1 cellular context compared by ENCODE assay signal in the genomic region with DNA sequence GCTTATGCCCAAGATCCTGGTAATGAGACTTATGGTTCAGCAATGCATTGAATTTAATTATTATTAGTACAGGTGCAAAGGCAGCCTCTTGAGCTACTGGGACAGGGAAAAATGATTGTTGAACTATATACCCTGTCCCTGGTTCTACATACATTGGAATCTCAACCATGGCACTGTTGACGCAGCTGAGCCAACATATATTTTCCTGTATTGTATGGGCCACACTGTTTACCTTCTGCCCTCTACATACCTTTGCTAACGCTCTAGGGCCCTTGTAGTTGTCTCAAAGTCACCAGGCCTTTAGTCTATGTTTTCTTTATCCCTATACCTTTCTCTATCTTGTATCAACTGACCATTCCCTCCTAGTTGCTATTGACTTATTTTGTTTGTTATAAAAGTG.
A peak's percentile ranks its signal among the peaks of the same experiment; 100 is the strongest.
TF ChIP-seq lines count a peak whose summit lies in the region.

No MANE protein-coding gene starts in this region.

TF ChIP-seq in HepG2, 621 proteins besides CTCF, POLR2A, EP300 and RAD21 (continued from another document and continues in another):
- TF ChIP-seq GABPA (IDR thresholded peaks at IDR 0.05; ENCODE audit: low read depth, low read length): no peak
- TF ChIP-seq GABPA (CRISPR knock-in tag; IDR thresholded peaks at IDR 0.05; ENCODE audit: low read depth): no peak
- TF ChIP-seq KLF6 (CRISPR knock-in tag; IDR thresholded peaks at IDR 0.05): no peak
- TF ChIP-seq, protein P1, sequence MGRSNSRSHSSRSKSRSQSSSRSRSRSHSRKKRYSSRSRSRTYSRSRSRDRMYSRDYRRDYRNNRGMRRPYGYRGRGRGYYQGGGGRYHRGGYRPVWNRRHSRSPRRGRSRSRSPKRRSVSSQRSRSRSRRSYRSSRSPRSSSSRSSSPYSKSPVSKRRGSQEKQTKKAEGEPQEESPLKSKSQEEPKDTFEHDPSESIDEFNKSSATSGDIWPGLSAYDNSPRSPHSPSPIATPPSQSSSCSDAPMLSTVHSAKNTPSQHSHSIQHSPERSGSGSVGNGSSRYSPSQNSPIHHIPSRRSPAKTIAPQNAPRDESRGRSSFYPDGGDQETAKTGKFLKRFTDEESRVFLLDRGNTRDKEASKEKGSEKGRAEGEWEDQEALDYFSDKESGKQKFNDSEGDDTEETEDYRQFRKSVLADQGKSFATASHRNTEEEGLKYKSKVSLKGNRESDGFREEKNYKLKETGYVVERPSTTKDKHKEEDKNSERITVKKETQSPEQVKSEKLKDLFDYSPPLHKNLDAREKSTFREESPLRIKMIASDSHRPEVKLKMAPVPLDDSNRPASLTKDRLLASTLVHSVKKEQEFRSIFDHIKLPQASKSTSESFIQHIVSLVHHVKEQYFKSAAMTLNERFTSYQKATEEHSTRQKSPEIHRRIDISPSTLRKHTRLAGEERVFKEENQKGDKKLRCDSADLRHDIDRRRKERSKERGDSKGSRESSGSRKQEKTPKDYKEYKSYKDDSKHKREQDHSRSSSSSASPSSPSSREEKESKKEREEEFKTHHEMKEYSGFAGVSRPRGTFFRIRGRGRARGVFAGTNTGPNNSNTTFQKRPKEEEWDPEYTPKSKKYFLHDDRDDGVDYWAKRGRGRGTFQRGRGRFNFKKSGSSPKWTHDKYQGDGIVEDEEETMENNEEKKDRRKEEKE (IDR thresholded peaks at IDR 0.05): no peak
- no peak for TF ChIP-seq ZNF556 (CRISPR knock-in tag; IDR thresholded peaks at IDR 0.05; ENCODE audit: borderline replicate concordance)
- no peak for TF ChIP-seq NFYC (CRISPR knock-in tag; IDR thresholded peaks at IDR 0.05)
- no peak for TF ChIP-seq TBP (CRISPR knock-in tag; IDR thresholded peaks at IDR 0.05)
- TF ChIP-seq ZNF609 (CRISPR knock-in tag; IDR thresholded peaks at IDR 0.05; ENCODE audit: borderline replicate concordance): peak; percentile 57; the same call in 1 of the 2 replicates
- TF ChIP-seq DPF2 (CRISPR knock-in tag; IDR thresholded peaks at IDR 0.05; ENCODE audit: borderline replicate concordance, low read depth): no peak
- no peak for TF ChIP-seq ZNF460 (CRISPR knock-in tag; IDR thresholded peaks at IDR 0.05; ENCODE audit: borderline replicate concordance)
- TF ChIP-seq JARID2 (CRISPR knock-in tag; IDR thresholded peaks at IDR 0.05; ENCODE audit: insufficient replicate concordance): no peak
- peak; percentile 33; the same call in 1 of the 2 replicates for TF ChIP-seq SOX13 (IDR thresholded peaks at IDR 0.05)
- TF ChIP-seq SOX13 (CRISPR knock-in tag; conservative IDR thresholded peaks at IDR 0.05 in 1 of 2, IDR thresholded peaks at IDR 0.05 in 1 of 2): peak in 1 of 2 experiments; percentile 89; a peak in 2 of 4 replicates
- TF ChIP-seq, protein P2, sequence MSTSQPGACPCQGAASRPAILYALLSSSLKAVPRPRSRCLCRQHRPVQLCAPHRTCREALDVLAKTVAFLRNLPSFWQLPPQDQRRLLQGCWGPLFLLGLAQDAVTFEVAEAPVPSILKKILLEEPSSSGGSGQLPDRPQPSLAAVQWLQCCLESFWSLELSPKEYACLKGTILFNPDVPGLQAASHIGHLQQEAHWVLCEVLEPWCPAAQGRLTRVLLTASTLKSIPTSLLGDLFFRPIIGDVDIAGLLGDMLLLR (CRISPR knock-in tag; IDR thresholded peaks at IDR 0.05): no peak
- TF ChIP-seq HIC2 (CRISPR knock-in tag; IDR thresholded peaks at IDR 0.05; ENCODE audit: low read depth): no peak
- TF ChIP-seq ZMYM2 (CRISPR knock-in tag; IDR thresholded peaks at IDR 0.05): no peak
- TF ChIP-seq MIXL1 (CRISPR knock-in tag; IDR thresholded peaks at IDR 0.05): no peak
- no peak for TF ChIP-seq MEIS1 (CRISPR knock-in tag; IDR thresholded peaks at IDR 0.05; ENCODE audit: borderline replicate concordance)
- TF ChIP-seq PRPF4 (IDR thresholded peaks at IDR 0.05; ENCODE audit: low read depth, low read length, poor library complexity, severe bottlenecking): no peak
- peak; percentile 82 for TF ChIP-seq FOXA1 (IDR thresholded peaks at IDR 0.05)
- peak; percentile 96 for TF ChIP-seq FOXA1 (CRISPR knock-in tag; IDR thresholded peaks at IDR 0.05)
- TF ChIP-seq DNMT3B (CRISPR knock-in tag; conservative IDR thresholded peaks at IDR 0.05): no peak
- no peak for TF ChIP-seq FOXO4 (CRISPR knock-in tag; conservative IDR thresholded peaks at IDR 0.05)
- no peak for TF ChIP-seq NFYB (CRISPR knock-in tag; IDR thresholded peaks at IDR 0.05)
- TF ChIP-seq WIZ (CRISPR knock-in tag; IDR thresholded peaks at IDR 0.05): no peak
- no peak for TF ChIP-seq FIP1L1 (IDR thresholded peaks at IDR 0.05; ENCODE audit: borderline replicate concordance, insufficient read depth, low read depth, low read length)
- TF ChIP-seq SYNCRIP (IDR thresholded peaks at IDR 0.05; ENCODE audit: insufficient read depth, low read depth, low read length): no peak
- no peak for TF ChIP-seq ZNF749 (CRISPR knock-in tag; IDR thresholded peaks at IDR 0.05; ENCODE audit: borderline replicate concordance)
- TF ChIP-seq ZNF619 (CRISPR knock-in tag; IDR thresholded peaks at IDR 0.05): no peak
- TF ChIP-seq EEA1 (CRISPR knock-in tag; IDR thresholded peaks at IDR 0.05; ENCODE audit: borderline replicate concordance): no peak
- TF ChIP-seq ZFP37 (CRISPR knock-in tag; IDR thresholded peaks at IDR 0.05; ENCODE audit: borderline replicate concordance): no peak
- TF ChIP-seq, protein P3, sequence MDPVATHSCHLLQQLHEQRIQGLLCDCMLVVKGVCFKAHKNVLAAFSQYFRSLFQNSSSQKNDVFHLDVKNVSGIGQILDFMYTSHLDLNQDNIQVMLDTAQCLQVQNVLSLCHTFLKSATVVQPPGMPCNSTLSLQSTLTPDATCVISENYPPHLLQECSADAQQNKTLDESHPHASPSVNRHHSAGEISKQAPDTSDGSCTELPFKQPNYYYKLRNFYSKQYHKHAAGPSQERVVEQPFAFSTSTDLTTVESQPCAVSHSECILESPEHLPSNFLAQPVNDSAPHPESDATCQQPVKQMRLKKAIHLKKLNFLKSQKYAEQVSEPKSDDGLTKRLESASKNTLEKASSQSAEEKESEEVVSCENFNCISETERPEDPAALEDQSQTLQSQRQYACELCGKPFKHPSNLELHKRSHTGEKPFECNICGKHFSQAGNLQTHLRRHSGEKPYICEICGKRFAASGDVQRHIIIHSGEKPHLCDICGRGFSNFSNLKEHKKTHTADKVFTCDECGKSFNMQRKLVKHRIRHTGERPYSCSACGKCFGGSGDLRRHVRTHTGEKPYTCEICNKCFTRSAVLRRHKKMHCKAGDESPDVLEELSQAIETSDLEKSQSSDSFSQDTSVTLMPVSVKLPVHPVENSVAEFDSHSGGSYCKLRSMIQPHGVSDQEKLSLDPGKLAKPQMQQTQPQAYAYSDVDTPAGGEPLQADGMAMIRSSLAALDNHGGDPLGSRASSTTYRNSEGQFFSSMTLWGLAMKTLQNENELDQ (CRISPR knock-in tag; IDR thresholded peaks at IDR 0.05; ENCODE audit: borderline replicate concordance): no peak
- no peak for TF ChIP-seq KDM5A (IDR thresholded peaks at IDR 0.05; ENCODE audit: borderline replicate concordance, low read length)
- no peak for TF ChIP-seq ZNF816 (CRISPR knock-in tag; IDR thresholded peaks at IDR 0.05; ENCODE audit: borderline replicate concordance)
- TF ChIP-seq ZNF331 (CRISPR knock-in tag; IDR thresholded peaks at IDR 0.05): no peak
- no peak for TF ChIP-seq PAXIP1 (CRISPR knock-in tag; conservative IDR thresholded peaks at IDR 0.05)
- no peak for TF ChIP-seq ZNF337 (CRISPR knock-in tag; IDR thresholded peaks at IDR 0.05; ENCODE audit: borderline replicate concordance, low read depth)
- TF ChIP-seq ZNF34 (CRISPR knock-in tag; IDR thresholded peaks at IDR 0.05; ENCODE audit: borderline replicate concordance): no peak
- no peak for TF ChIP-seq ZFP41 (CRISPR knock-in tag; IDR thresholded peaks at IDR 0.05; ENCODE audit: borderline replicate concordance)
- TF ChIP-seq CREB1 (IDR thresholded peaks at IDR 0.05): no peak
- no peak for TF ChIP-seq CREB1 (CRISPR knock-in tag; IDR thresholded peaks at IDR 0.05)
- peak; percentile 68 for TF ChIP-seq ISL2 (CRISPR knock-in tag; IDR thresholded peaks at IDR 0.05)
- TF ChIP-seq SOX5 (CRISPR knock-in tag; IDR thresholded peaks at IDR 0.05; ENCODE audit: borderline replicate concordance): peak; percentile 71
- no peak for TF ChIP-seq MTF2 (CRISPR knock-in tag; IDR thresholded peaks at IDR 0.05; ENCODE audit: borderline replicate concordance)
- TF ChIP-seq, protein P4, sequence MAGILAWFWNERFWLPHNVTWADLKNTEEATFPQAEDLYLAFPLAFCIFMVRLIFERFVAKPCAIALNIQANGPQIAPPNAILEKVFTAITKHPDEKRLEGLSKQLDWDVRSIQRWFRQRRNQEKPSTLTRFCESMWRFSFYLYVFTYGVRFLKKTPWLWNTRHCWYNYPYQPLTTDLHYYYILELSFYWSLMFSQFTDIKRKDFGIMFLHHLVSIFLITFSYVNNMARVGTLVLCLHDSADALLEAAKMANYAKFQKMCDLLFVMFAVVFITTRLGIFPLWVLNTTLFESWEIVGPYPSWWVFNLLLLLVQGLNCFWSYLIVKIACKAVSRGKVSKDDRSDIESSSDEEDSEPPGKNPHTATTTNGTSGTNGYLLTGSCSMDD (CRISPR knock-in tag; IDR thresholded peaks at IDR 0.05): no peak
- no peak for TF ChIP-seq DMAP1 (CRISPR knock-in tag; IDR thresholded peaks at IDR 0.05)
- TF ChIP-seq ATRX (CRISPR knock-in tag; IDR thresholded peaks at IDR 0.05; ENCODE audit: borderline replicate concordance): no peak
- no peak for TF ChIP-seq ZNF781 (CRISPR knock-in tag; IDR thresholded peaks at IDR 0.05; ENCODE audit: borderline replicate concordance, not compliant biosample characterization)
